26 cellular contexts compared by ENCODE assay signal in the genomic region with DNA sequence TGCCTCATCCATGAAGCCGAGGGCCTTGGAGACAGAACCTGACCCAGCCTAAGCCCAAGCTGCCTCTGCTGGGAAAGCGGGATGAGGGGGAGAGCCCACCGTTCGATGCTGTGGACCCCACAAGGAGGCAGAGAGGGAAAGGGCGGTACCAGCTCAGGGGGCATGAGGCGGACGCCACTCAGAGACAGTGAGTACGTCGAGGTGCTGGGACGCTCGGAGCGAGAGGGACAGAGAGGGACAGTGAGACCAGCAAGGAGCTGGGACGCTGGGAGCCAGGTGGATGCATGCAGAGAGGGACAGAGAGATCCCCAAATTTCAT. TPM values are rescaled to one million over a fixed set of nuclear protein-coding genes. Genes with fewer than 3 reads are reported as not detected.
"Had no signal": no experiment of that assay in that cellular context is flagged by ENCODE, and none has a peak within 500 bp of the region (broad histone marks: within the 10 kb centered on the region; RNA-seq: fewer than 3 reads in every experiment).

No MANE protein-coding gene starts in this region.

- H3K4me1 ChIP-seq: sigmoid colon had no signal

- ATAC-seq: gastroesophageal sphincter; left colon; left ventricle myocardium superior; naive thymus-derived CD4-positive, alpha-beta T cell; stimulated activated naive B cell treated with anti-CD40 and anti-IgM and Interleukin-4, amounts not matched to agents 10 μg/mL and 1 μg/mL and 100 μg/mL, for 72 hours; stimulated activated naive CD8-positive, alpha-beta T cell treated with anti-CD3 and anti-CD28 coated beads, Interleukin-15, amount 100 ng/mL, for 72 hours had no signal

- H3K4me3 ChIP-seq: coronary artery, esophagus muscularis mucosa, gastroesophageal sphincter, hepatocyte, sigmoid colon, skin epidermis, thoracic aorta, transverse colon had no signal

- H3K27me3 Mint-ChIP-seq: naive thymus-derived CD4-positive, alpha-beta T cell; stimulated activated naive B cell treated with anti-CD40 and anti-IgM and Interleukin-4, amounts not matched to agents 10 μg/mL and 1 μg/mL and 100 μg/mL, for 72 hours; stimulated activated naive CD8-positive, alpha-beta T cell treated with anti-CD3 and anti-CD28 coated beads, Interleukin-15, amount 100 ng/mL, for 72 hours had no signal

- H3K27ac Mint-ChIP-seq: stimulated activated naive B cell treated with anti-CD40 and anti-IgM and Interleukin-4, amounts not matched to agents 10 μg/mL and 1 μg/mL and 100 μg/mL, for 72 hours had no signal

- H3K9me3 Mint-ChIP-seq: naive thymus-derived CD4-positive, alpha-beta T cell; stimulated activated naive B cell treated with anti-CD40 and anti-IgM and Interleukin-4, amounts not matched to agents 10 μg/mL and 1 μg/mL and 100 μg/mL, for 72 hours; stimulated activated naive CD8-positive, alpha-beta T cell treated with anti-CD3 and anti-CD28 coated beads, Interleukin-15, amount 100 ng/mL, for 72 hours had no signal

- H3K27me3 ChIP-seq: esophagus muscularis mucosa, gastroesophageal sphincter, hepatocyte, sigmoid colon, transverse colon had no signal

- H3K27ac ChIP-seq: coronary artery, epithelial cell of prostate, esophagus muscularis mucosa, gastroesophageal sphincter, hepatocyte, sigmoid colon, skin epidermis, thoracic aorta, transverse colon had no signal

- H3K9me3 ChIP-seq: esophagus muscularis mucosa, gastroesophageal sphincter, sigmoid colon, thoracic aorta, transverse colon had no signal

- H3K4me2 ChIP-seq: hepatocyte had no signal

- H3K36me3 ChIP-seq: thoracic aorta had no signal

- DNase-seq: effector memory CD4-positive, alpha-beta T cell; left colon; left ventricle myocardium superior; mammary epithelial cell; naive thymus-derived CD4-positive, alpha-beta T cell; posterior cingulate gyrus; sigmoid colon; stimulated activated CD4-positive, alpha-beta T cell treated with anti-CD3 and anti-CD28 coated beads, Interleukin-2, amount 100 ng/mL, for 24 hours; stimulated activated CD4-positive, alpha-beta T cell treated with anti-CD3 and anti-CD28 coated beads, Interleukin-4, amount 100 ng/mL, for 4 hours; stimulated activated naive B cell treated with anti-CD40 and anti-IgM and Interleukin-4, amounts not matched to agents 10 μg/mL and 1 μg/mL and 100 μg/mL, for 72 hours; stimulated activated naive CD8-positive, alpha-beta T cell treated with anti-CD3 and anti-CD28 coated beads, Interleukin-15, amount 100 ng/mL, for 72 hours; substantia nigra; transverse colon had no signal

- H3K4me3 Mint-ChIP-seq: stimulated activated naive B cell treated with anti-CD40 and anti-IgM and Interleukin-4, amounts not matched to agents 10 μg/mL and 1 μg/mL and 100 μg/mL, for 72 hours; stimulated activated naive CD8-positive, alpha-beta T cell treated with anti-CD3 and anti-CD28 coated beads, Interleukin-15, amount 100 ng/mL, for 72 hours had no signal

RNA-seq across cellular contexts. Expression of gene NOXA1, which starts 33.8 kb away (rescaled TPM):
- total RNA-seq: fibroblast of villous mesenchyme had no signal

RNA-seq across cellular contexts. Expression of gene ENTPD8, which starts 51.8 kb away (rescaled TPM):
- total RNA-seq: esophagus muscularis mucosa; kidney epithelial cell; left ventricle myocardium superior; mesenteric fat pad; mononuclear cell; naive thymus-derived CD4-positive, alpha-beta T cell; thoracic aorta had no signal
- polyA plus RNA-seq: naive thymus-derived CD4-positive, alpha-beta T cell; neural cell; urinary bladder had no signal
